21 cellular contexts compared by ENCODE assay signal in the genomic region with DNA sequence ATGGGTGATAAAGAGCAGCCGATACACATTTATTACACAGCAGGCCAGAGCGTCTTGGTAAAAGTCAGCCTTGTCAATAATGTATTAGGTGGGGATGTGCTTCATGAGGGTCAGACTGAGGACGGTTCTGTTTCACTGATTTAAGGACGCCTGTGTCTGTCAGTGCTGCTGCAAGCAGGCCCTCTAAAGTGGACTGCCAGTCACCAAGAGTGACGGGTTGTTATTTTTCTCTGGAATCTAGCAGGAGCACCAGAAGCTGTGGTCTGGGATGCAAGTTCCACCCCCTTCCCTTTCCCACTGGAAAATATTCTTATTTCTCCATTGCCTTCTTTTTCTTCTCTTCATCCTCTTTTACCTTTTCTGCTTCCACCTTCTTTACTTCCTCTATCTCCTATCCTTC.
DNase-seq lines count a peak whose midpoint lies in the region; ATAC-seq, FAIRE-seq and TF ChIP-seq lines count a peak whose summit lies in the region.
"Had no signal": no experiment of that assay in that cellular context is flagged by ENCODE, and none has a peak within 500 bp of the region (broad histone marks: within the 10 kb centered on the region; RNA-seq: fewer than 3 reads in every experiment).

No MANE protein-coding gene starts in this region.

- H3K4me1 Mint-ChIP-seq in astrocyte (ENCODE audit: low read depth, unreplicated experiment), result peaks cover 5% of the 10 kb centered on the region

- no peaks in the 10 kb centered on the region for H3F3A ChIP-seq in GM23248 (ENCODE audit: insufficient read depth)

- DNase-seq in astrocyte (ENCODE audit: low read depth), result no peak
- no peak for DNase-seq in dorsolateral prefrontal cortex
- peak; percentile 55 for DNase-seq in left kidney (ENCODE audit: low read depth, low spot score)
- no peak for DNase-seq in psoas muscle
- no peak for DNase-seq in NCI-H2081 treated with DMSO at 0.1 percent for 48 hours (lab: John Stamatoyannopoulos, UW)
- no peak for DNase-seq in NCI-H526 (lab: John Stamatoyannopoulos, UW)
- no peak for DNase-seq in GM23248
- DNase-seq: Calu3; CD8-positive, alpha-beta T cell; DMS53; EL; KBM-7; NCI-H1105 treated with DMSO at 0.1 percent for 48 hours; NCI-H1694; NCI-H510A; NCI-H774 had no signal

- peaks cover 9% of the 10 kb centered on the region for H3K27me3 Mint-ChIP-seq in astrocyte (ENCODE audit: low read depth, unreplicated experiment)

- TF ChIP-seq CTCF in astrocyte (IDR thresholded peaks at IDR 0.05; ENCODE audit: insufficient read depth, low read depth, low read length) (no peak), dorsolateral prefrontal cortex (IDR thresholded peaks at IDR 0.05 in 54 of 56, conservative IDR thresholded peaks at IDR 0.05 in 2 of 56; ENCODE audit: low read depth in 1 of 56, partially characterized antibody in 56 of 56) (no peak), psoas muscle (IDR thresholded peaks at IDR 0.05) (no peak)

- H3K9me3 ChIP-seq in astrocyte (ENCODE audit: insufficient read depth, low read depth, low read length), result no peaks in the 10 kb centered on the region
- H3K9me3 ChIP-seq in psoas muscle, result no peaks in the 10 kb centered on the region
- no peaks in the 10 kb centered on the region for H3K9me3 ChIP-seq in GM23248 (ENCODE audit: low read depth)
- H3K9me3 ChIP-seq: BLaER1 treated with 17β-estradiol and CSF1 and Interleukin-3, amounts not matched to agents 10 nM and 100 nM had no signal

- H3K27ac ChIP-seq in astrocyte (ENCODE audit: low read depth, low read length) (no peak overlapping the region), dorsolateral prefrontal cortex (peak overlapping the region; percentile 2 to 99 (median 91)), psoas muscle (peak overlapping the region; percentile 51), GM23248 (no peak overlapping the region)
- H3K27ac ChIP-seq: BLaER1 treated with 17β-estradiol and CSF1 and Interleukin-3, amounts not matched to agents 10 nM and 100 nM had no signal

- no peak overlapping the region for H3K4me3 Mint-ChIP-seq in astrocyte (ENCODE audit: unreplicated experiment)
- H3K4me3 Mint-ChIP-seq: CD8-positive, alpha-beta T cell had no signal

- no peak overlapping the region for H3K27ac Mint-ChIP-seq in astrocyte (ENCODE audit: unreplicated experiment)
- H3K27ac Mint-ChIP-seq: CD8-positive, alpha-beta T cell had no signal

- no peak for FAIRE-seq in astrocyte (lab: Jason Lieb, UNC)
- FAIRE-seq: GM12878, H54, HepG2, RCC 7860 had no signal

- H3K36me3 Mint-ChIP-seq in astrocyte (ENCODE audit: low read depth, unreplicated experiment), result no peaks in the 10 kb centered on the region
- H3K36me3 Mint-ChIP-seq: CD8-positive, alpha-beta T cell had no signal

- no peaks in the 10 kb centered on the region for H3K36me3 ChIP-seq in astrocyte (ENCODE audit: insufficient read depth, low read length)
- H3K36me3 ChIP-seq in psoas muscle (ENCODE audit: insufficient read depth in 1 of 2, low read depth in 1 of 2), result no peaks in the 10 kb centered on the region
- no peaks in the 10 kb centered on the region for H3K36me3 ChIP-seq in GM23248 (ENCODE audit: low read depth)
- H3K36me3 ChIP-seq: BLaER1 treated with 17β-estradiol and CSF1 and Interleukin-3, amounts not matched to agents 10 nM and 100 nM had no signal

- ATAC-seq in psoas muscle, result peak in 2 of 4 donors; percentile 16 to 26
- ATAC-seq: CD8-positive, alpha-beta T cell; GM12878; HepG2 had no signal

- H3K79me2 ChIP-seq in astrocyte (ENCODE audit: insufficient read depth, low read length) (no peaks in the 10 kb centered on the region), GM23248 (ENCODE audit: insufficient read depth) (no peaks in the 10 kb centered on the region)

- H2AFZ ChIP-seq in astrocyte (ENCODE audit: low read depth, low read length) (peak overlapping the region; percentile 34), GM23248 (no peak overlapping the region)

- H3K4me3 ChIP-seq in astrocyte (ENCODE audit: insufficient read depth, low read depth, low read length), result no peak overlapping the region
- H3K4me3 ChIP-seq in dorsolateral prefrontal cortex, result no peak overlapping the region
- H3K4me3 ChIP-seq in psoas muscle, result no peak overlapping the region
- H3K4me3 ChIP-seq in GM23248, result no peak overlapping the region
- H3K4me3 ChIP-seq: BLaER1 treated with 17β-estradiol and CSF1 and Interleukin-3, amounts not matched to agents 10 nM and 100 nM; GM12878 had no signal

- H3K9me2 ChIP-seq in GM23248 (ENCODE audit: insufficient read depth), result no peaks in the 10 kb centered on the region

- H3K4me1 ChIP-seq in astrocyte (ENCODE audit: insufficient read depth, low read length), result no peaks in the 10 kb centered on the region
- peaks cover 6% of the 10 kb centered on the region for H3K4me1 ChIP-seq in psoas muscle
- no peaks in the 10 kb centered on the region for H3K4me1 ChIP-seq in GM23248 (ENCODE audit: insufficient read depth)

- intact Hi-C loops in dorsolateral prefrontal cortex (cut with DNase I), result loop anchor here (5.0 to 10.0 kb wide), 2 partner anchors 113 to 115 kb away; no protein-coding TSS in a partner anchor
- intact Hi-C loops in psoas muscle (cut with DNase I), result no loop called here

- H3K9me3 Mint-ChIP-seq in astrocyte (ENCODE audit: unreplicated experiment), result no peaks in the 10 kb centered on the region
- H3K9me3 Mint-ChIP-seq: CD8-positive, alpha-beta T cell had no signal

- H3K27me3 ChIP-seq in astrocyte (ENCODE audit: insufficient read depth, low read length), result no peaks in the 10 kb centered on the region
- no peaks in the 10 kb centered on the region for H3K27me3 ChIP-seq in dorsolateral prefrontal cortex
- H3K27me3 ChIP-seq in psoas muscle (ENCODE audit: insufficient read depth in 3 of 3, low read length in 2 of 3), result no peaks in the 10 kb centered on the region
- no peaks in the 10 kb centered on the region; the same call in 1 of the 2 replicates for H3K27me3 ChIP-seq in GM23248 (replicated peaks; ENCODE audit: insufficient read depth)
- H3K27me3 ChIP-seq: BLaER1 treated with 17β-estradiol and CSF1 and Interleukin-3, amounts not matched to agents 10 nM and 100 nM had no signal

- H3K9ac ChIP-seq in astrocyte (ENCODE audit: low read length) (no peak overlapping the region), GM23248 (no peak overlapping the region)
- H3K9ac ChIP-seq: BLaER1 treated with 17β-estradiol and CSF1 and Interleukin-3, amounts not matched to agents 10 nM and 100 nM had no signal

- H3K4me2 ChIP-seq in astrocyte (ENCODE audit: low read length) (no peak overlapping the region), GM23248 (ENCODE audit: unreplicated experiment) (no peak overlapping the region)
- H3K4me2 ChIP-seq: BLaER1 treated with 17β-estradiol and CSF1 and Interleukin-3, amounts not matched to agents 10 nM and 100 nM had no signal

- in situ Hi-C loops in GM23248 (cut with MboI), result no loop called here

- 77 to 82% (median 80%) methylated on average over 5 of the region's 5 CpGs for WGBS in psoas muscle, 3 donors
- WGBS in GM23248 (ENCODE audit: low coverage in 1 of 2, low lambda C conversion rate in 2 of 2, missing lambda C conversion rate in 2 of 2), 2 experiments, result 48 to 58% methylated on average over 5 of the region's 5 CpGs

- H4K20me1 ChIP-seq in astrocyte (ENCODE audit: insufficient read depth, low read length), result no peaks in the 10 kb centered on the region
- no peaks in the 10 kb centered on the region for H4K20me1 ChIP-seq in GM23248 (ENCODE audit: insufficient read depth)
- H4K20me1 ChIP-seq: BLaER1 treated with 17β-estradiol and CSF1 and Interleukin-3, amounts not matched to agents 10 nM and 100 nM had no signal

Comparison
In these comparisons a context has a peak if more than half of its experiments do, and no peak if none do; other contexts are left out.
1. H3K27ac ChIP-seq: peak in dorsolateral prefrontal cortex (59 of 59) and psoas muscle (single experiment); none in astrocyte (single experiment) and GM23248 (single experiment).
2. intact Hi-C loops: an anchor here in dorsolateral prefrontal cortex (5.0 to 10.0 kb wide); none called in psoas muscle.